In genomic region chr14:22104971-22105641, GRCh38 we compare ENCODE assay signal across 1 cellular context.
TF ChIP-seq lines count a peak whose summit lies in the region.

No MANE protein-coding gene starts in this region.

TF ChIP-seq in endothelial cell of umbilical vein, 7 proteins besides CTCF, POLR2A, EP300 and RAD21:
- TF ChIP-seq JUN (IDR thresholded peaks at IDR 0.05; ENCODE audit: borderline replicate concordance, insufficient read depth, insufficient read length, low read depth) = no peak
- TF ChIP-seq GATA2 (IDR thresholded peaks at IDR 0.05; ENCODE audit: insufficient read depth, insufficient read length, low read depth, low read length) = no peak
- TF ChIP-seq, protein P1, sequence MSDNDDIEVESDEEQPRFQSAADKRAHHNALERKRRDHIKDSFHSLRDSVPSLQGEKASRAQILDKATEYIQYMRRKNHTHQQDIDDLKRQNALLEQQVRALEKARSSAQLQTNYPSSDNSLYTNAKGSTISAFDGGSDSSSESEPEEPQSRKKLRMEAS (IDR thresholded peaks at IDR 0.05; ENCODE audit: insufficient read depth, insufficient read length) = no peak
- TF ChIP-seq POLR2AphosphoS5 (IDR thresholded peaks at IDR 0.05; ENCODE audit: insufficient read depth, low read depth, low read length) = no peak
- no peak for TF ChIP-seq FOS (IDR thresholded peaks at IDR 0.05; ENCODE audit: borderline replicate concordance, insufficient read depth, low read length)
- TF ChIP-seq EZH2 (IDR thresholded peaks at IDR 0.05; ENCODE audit: borderline replicate concordance, low read depth, low read length, severe bottlenecking) = no peak
- no peak for TF ChIP-seq MYC (IDR thresholded peaks at IDR 0.05; ENCODE audit: low read depth, low read length)
